In genomic region chr1:57883145-57883699, GRCh38 we compare ENCODE assay signal across 37 cellular contexts.
"Had no signal": no experiment of that assay in that cellular context is flagged by ENCODE, and none has a peak within 500 bp of the region (broad histone marks: within the 10 kb centered on the region; RNA-seq: fewer than 3 reads in every experiment).

No MANE protein-coding gene starts in this region.

- H3K9me3 Mint-ChIP-seq: activated naive CD4-positive, alpha-beta T cell treated with anti-CD3 and anti-CD28 coated beads for 36 hours; activated naive CD4-positive, alpha-beta T cell treated with anti-CD3 and anti-CD28 coated beads, Interleukin-2, amount 10 ng/mL, durations not matched to agents 7 days and 5 days; activated naive CD4-positive, alpha-beta T cell treated with anti-CD3 and anti-CD28 coated beads, Interleukin-2, amount 50 U/mL, for 24 hours; activated naive CD8-positive, alpha-beta T cell treated with anti-CD3 and anti-CD28 coated beads for 36 hours; activated naive CD8-positive, alpha-beta T cell treated with anti-CD3 and anti-CD28 coated beads, Interleukin-2, amount 50 U/mL, for 24 hours; activated T-cell treated with anti-CD3 and anti-CD28 coated beads, Interleukin-2, amount 50 U/mL, for 4 hours; activated T-cell treated with anti-CD3 and anti-CD28 coated beads, Interleukin-2, amount 50 U/mL, for 72 hours; activated T-helper 1 cell treated with anti-CD3 and anti-CD28 coated beads, Interleukin-12 subunit alpha, Interleukin-12 subunit beta, Interleukin-2, Interleukin-4 antibody, amounts not matched to agents 30 ng/mL and 10 ng/mL and 1 ng/mL, durations not matched to agents 14 hours and 24 hours and 36 hours; activated T-helper 2 cell treated with anti-CD3 and anti-CD28 coated beads, Interferon-gamma antibody, Interleukin-2, Interleukin-4, amounts not matched to agents 10 μg/mL and 5 μg/mL and 100 μg/mL, durations not matched to agents 14 hours and 24 hours and 36 hours; central memory CD8-positive, alpha-beta T cell had no signal

- H3K9me3 ChIP-seq: adrenal gland, ascending aorta, body of pancreas, breast epithelium had no signal

- H3K4me3 ChIP-seq: adrenal gland, ascending aorta, body of pancreas, breast epithelium, cardiac muscle cell had no signal

- H3K27ac ChIP-seq: adrenal gland, ascending aorta, body of pancreas, brain microvascular endothelial cell, breast epithelium, cardiac muscle cell had no signal

- H3K27me3 ChIP-seq: adrenal gland, ascending aorta, body of pancreas, brain microvascular endothelial cell, breast epithelium, cardiac muscle cell had no signal

- DNase-seq: activated effector memory CD4-positive, alpha-beta T cell treated with anti-CD3 and anti-CD28 coated beads, Interleukin-2, amount 50 U/mL, for 16 hours; activated effector memory CD4-positive, alpha-beta T cell treated with Interleukin-2 at 50 U/mL for 16 hours; activated gamma-delta T cell; activated gamma-delta T cell treated with Interleukin-2 at 50 U/mL for 16 hours; activated naive CD4-positive, alpha-beta T cell; activated naive CD4-positive, alpha-beta T cell treated with anti-CD3 and anti-CD28 coated beads for 36 hours; activated naive CD4-positive, alpha-beta T cell treated with anti-CD3 and anti-CD28 coated beads, Interleukin-2, amount 10 ng/mL, durations not matched to agents 7 days and 5 days; activated naive CD4-positive, alpha-beta T cell treated with anti-CD3 and anti-CD28 coated beads, Interleukin-2, amount 50 U/mL, for 16 hours; activated naive CD4-positive, alpha-beta T cell treated with Interleukin-2 at 50 U/mL for 16 hours; activated naive CD8-positive, alpha-beta T cell treated with anti-CD3 and anti-CD28 coated beads for 36 hours; activated naive CD8-positive, alpha-beta T cell treated with anti-CD3 and anti-CD28 coated beads, Interleukin-2, amount 10 ng/mL, durations not matched to agents 7 days and 5 days; activated naive CD8-positive, alpha-beta T cell treated with anti-CD3 and anti-CD28 coated beads, Interleukin-2, amount 50 U/mL, for 24 hours; activated T-cell treated with anti-CD3 and anti-CD28 coated beads, Interleukin-2, amount 50 U/mL, for 24 hours; activated T-cell treated with anti-CD3 and anti-CD28 coated beads, Interleukin-2, amount 50 U/mL, for 4 hours; activated T-cell treated with anti-CD3 and anti-CD28 coated beads, Interleukin-2, amount 50 U/mL, for 48 hours; activated T-cell treated with anti-CD3 and anti-CD28 coated beads, Interleukin-2, amount 50 U/mL, for 72 hours; adrenal gland; amniotic stem cell; amygdala; anterior cingulate cortex; aorta; body of pancreas; brain microvascular endothelial cell; caudate nucleus; central memory CD4-positive, alpha-beta T cell; cerebellar nuclear complex had no signal

- H3K4me1 Mint-ChIP-seq: activated naive CD4-positive, alpha-beta T cell treated with anti-CD3 and anti-CD28 coated beads, Interleukin-2, amount 10 ng/mL, durations not matched to agents 7 days and 5 days; activated naive CD4-positive, alpha-beta T cell treated with anti-CD3 and anti-CD28 coated beads, Interleukin-2, amount 50 U/mL, for 24 hours; activated naive CD8-positive, alpha-beta T cell treated with anti-CD3 and anti-CD28 coated beads for 36 hours; activated naive CD8-positive, alpha-beta T cell treated with anti-CD3 and anti-CD28 coated beads, Interleukin-2, amount 10 ng/mL, durations not matched to agents 7 days and 5 days; activated naive CD8-positive, alpha-beta T cell treated with anti-CD3 and anti-CD28 coated beads, Interleukin-2, amount 50 U/mL, for 24 hours; activated T-helper 17 cell treated with anti-CD3 and anti-CD28 coated beads, Interleukin-2, amount 50 U/mL, for 72 hours; central memory CD8-positive, alpha-beta T cell had no signal

- ATAC-seq: activated naive CD4-positive, alpha-beta T cell treated with anti-CD3 and anti-CD28 coated beads, Interleukin-2, amount 50 U/mL, for 72 hours; activated naive CD8-positive, alpha-beta T cell treated with anti-CD3 and anti-CD28 coated beads, Interleukin-2, amount 50 U/mL, for 24 hours; activated T-cell treated with anti-CD3 and anti-CD28 coated beads, Interleukin-2, amount 50 U/mL, for 4 hours; activated T-cell treated with anti-CD3 and anti-CD28 coated beads, Interleukin-2, amount 50 U/mL, for 72 hours; activated T-helper 17 cell treated with anti-CD3 and anti-CD28 coated beads, Interleukin-2, amount 50 U/mL, for 72 hours; body of pancreas had no signal

- H3K36me3 ChIP-seq: adrenal gland, ascending aorta, brain microvascular endothelial cell, breast epithelium, cardiac muscle cell had no signal

- H3K27me3 Mint-ChIP-seq: activated naive CD4-positive, alpha-beta T cell treated with anti-CD3 and anti-CD28 coated beads, Interleukin-2, amount 10 ng/mL, durations not matched to agents 7 days and 5 days; activated naive CD4-positive, alpha-beta T cell treated with anti-CD3 and anti-CD28 coated beads, Interleukin-2, amount 50 U/mL, for 24 hours; activated naive CD8-positive, alpha-beta T cell treated with anti-CD3 and anti-CD28 coated beads for 36 hours; central memory CD8-positive, alpha-beta T cell had no signal

- H3K27ac Mint-ChIP-seq: activated naive CD4-positive, alpha-beta T cell treated with anti-CD3 and anti-CD28 coated beads for 36 hours; activated naive CD4-positive, alpha-beta T cell treated with anti-CD3 and anti-CD28 coated beads, Interleukin-2, amount 10 ng/mL, durations not matched to agents 7 days and 5 days; activated naive CD4-positive, alpha-beta T cell treated with anti-CD3 and anti-CD28 coated beads, Interleukin-2, amount 50 U/mL, for 24 hours; activated naive CD4-positive, alpha-beta T cell treated with anti-CD3 and anti-CD28 coated beads, Interleukin-2, amount 50 U/mL, for 72 hours; activated naive CD8-positive, alpha-beta T cell; activated naive CD8-positive, alpha-beta T cell treated with anti-CD3 and anti-CD28 coated beads for 36 hours; activated naive CD8-positive, alpha-beta T cell treated with anti-CD3 and anti-CD28 coated beads, Interleukin-2, amount 50 U/mL, for 24 hours; activated T-cell treated with anti-CD3 and anti-CD28 coated beads, Interleukin-2, amount 50 U/mL, for 24 hours; activated T-cell treated with anti-CD3 and anti-CD28 coated beads, Interleukin-2, amount 50 U/mL, for 72 hours; activated T-helper 1 cell treated with anti-CD3 and anti-CD28 coated beads, Interleukin-12 subunit alpha, Interleukin-12 subunit beta, Interleukin-2, Interleukin-4 antibody, amounts not matched to agents 30 ng/mL and 10 ng/mL and 1 ng/mL, durations not matched to agents 14 hours and 24 hours and 36 hours; activated T-helper 17 cell treated with anti-CD3 and anti-CD28 coated beads, Interleukin-2, amount 50 U/mL, for 72 hours; activated T-helper 2 cell treated with anti-CD3 and anti-CD28 coated beads, Interferon-gamma antibody, Interleukin-2, Interleukin-4, amounts not matched to agents 10 μg/mL and 5 μg/mL and 100 μg/mL, durations not matched to agents 14 hours and 24 hours and 36 hours had no signal

- H3K4me1 ChIP-seq: adrenal gland, ascending aorta, body of pancreas, breast epithelium had no signal

- H3K36me3 Mint-ChIP-seq: activated naive CD4-positive, alpha-beta T cell treated with anti-CD3 and anti-CD28 coated beads, Interleukin-2, amount 10 ng/mL, durations not matched to agents 7 days and 5 days; activated naive CD4-positive, alpha-beta T cell treated with anti-CD3 and anti-CD28 coated beads, Interleukin-2, amount 50 U/mL, for 24 hours; activated naive CD4-positive, alpha-beta T cell treated with anti-CD3 and anti-CD28 coated beads, Interleukin-2, amount 50 U/mL, for 72 hours; activated naive CD8-positive, alpha-beta T cell; activated naive CD8-positive, alpha-beta T cell treated with anti-CD3 and anti-CD28 coated beads for 36 hours; activated naive CD8-positive, alpha-beta T cell treated with anti-CD3 and anti-CD28 coated beads, Interleukin-2, amount 10 ng/mL, durations not matched to agents 7 days and 5 days; brain had no signal

- H3K4me3 Mint-ChIP-seq: activated naive CD4-positive, alpha-beta T cell treated with anti-CD3 and anti-CD28 coated beads for 36 hours; activated naive CD4-positive, alpha-beta T cell treated with anti-CD3 and anti-CD28 coated beads, Interleukin-2, amount 10 ng/mL, durations not matched to agents 7 days and 5 days; activated naive CD4-positive, alpha-beta T cell treated with anti-CD3 and anti-CD28 coated beads, Interleukin-2, amount 50 U/mL, for 24 hours; activated naive CD8-positive, alpha-beta T cell; activated naive CD8-positive, alpha-beta T cell treated with anti-CD3 and anti-CD28 coated beads for 36 hours; activated naive CD8-positive, alpha-beta T cell treated with anti-CD3 and anti-CD28 coated beads, Interleukin-2, amount 10 ng/mL, durations not matched to agents 7 days and 5 days; activated naive CD8-positive, alpha-beta T cell treated with anti-CD3 and anti-CD28 coated beads, Interleukin-2, amount 50 U/mL, for 24 hours; activated T-cell treated with anti-CD3 and anti-CD28 coated beads, Interleukin-2, amount 50 U/mL, for 24 hours; activated T-cell treated with anti-CD3 and anti-CD28 coated beads, Interleukin-2, amount 50 U/mL, for 4 hours; activated T-cell treated with anti-CD3 and anti-CD28 coated beads, Interleukin-2, amount 50 U/mL, for 72 hours; activated T-helper 1 cell treated with anti-CD3 and anti-CD28 coated beads, Interleukin-12 subunit alpha, Interleukin-12 subunit beta, Interleukin-2, Interleukin-4 antibody, amounts not matched to agents 30 ng/mL and 10 ng/mL and 1 ng/mL, durations not matched to agents 14 hours and 24 hours and 36 hours; activated T-helper 17 cell treated with anti-CD3 and anti-CD28 coated beads, Interleukin-2, amount 50 U/mL, for 72 hours; brain; central memory CD8-positive, alpha-beta T cell had no signal
